In the genomic region with DNA sequence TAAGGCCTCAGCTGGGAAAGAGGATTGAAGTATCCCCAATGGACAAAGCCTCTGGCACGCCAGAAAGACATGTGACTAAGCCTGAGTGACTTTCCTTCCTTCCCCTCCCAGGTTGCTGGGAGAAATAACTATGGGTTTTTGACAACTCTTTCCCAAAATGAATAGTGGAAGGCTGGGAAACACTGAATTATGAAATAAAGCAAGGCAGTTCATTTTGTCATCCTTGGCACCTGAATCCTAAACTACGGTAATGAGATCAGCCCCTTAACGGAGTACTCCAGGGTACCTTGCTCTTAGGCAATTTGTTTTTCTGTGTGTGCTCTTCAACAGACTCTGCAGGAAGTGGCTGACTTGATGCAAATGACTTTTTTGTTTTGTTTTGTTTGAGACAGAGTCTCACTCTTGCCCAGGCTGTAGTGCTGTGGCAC, we compare ENCODE assay signal across 8 cellular contexts.
A peak's percentile ranks its signal among the peaks of the same experiment; 100 is the strongest.
DNase-seq lines count a peak whose midpoint lies in the region; ATAC-seq and TF ChIP-seq lines count a peak whose summit lies in the region.

No MANE protein-coding gene starts in this region.

- H3K27me3 Mint-ChIP-seq in CD8-positive, alpha-beta T cell (ENCODE audit: low read depth), result no peaks in the 10 kb centered on the region

- H3K27ac ChIP-seq in CD8-positive, alpha-beta T cell (ENCODE audit: low read depth, low read length), result peak overlapping the region; percentile 56
- H3K27ac ChIP-seq in uterus, result peak overlapping the region; percentile 25 to 66

- H3K36me3 ChIP-seq in CD8-positive, alpha-beta T cell (ENCODE audit: insufficient read depth, low read length), result no peaks in the 10 kb centered on the region
- H3K36me3 ChIP-seq in uterus, result no peaks in the 10 kb centered on the region

- peaks cover 7% of the 10 kb centered on the region for H3K36me3 Mint-ChIP-seq in CD8-positive, alpha-beta T cell

- H3K4me1 Mint-ChIP-seq in CD8-positive, alpha-beta T cell (ENCODE audit: low read depth), result peaks cover 70% of the 10 kb centered on the region

- POLR2A ChIA-PET in CD8-positive, alpha-beta T cell (lab: Charles Lee), result interaction anchor here (0.6 to 5.8 kb wide), 9 partner anchors 14 to 221 kb away, joined by 3 to 82 read pairs (median 6); a partner anchor contains a TSS

- peaks cover 38% of the 10 kb centered on the region for H3K4me1 ChIP-seq in CD8-positive, alpha-beta T cell (ENCODE audit: insufficient read depth, low read length)
- peaks cover 0 to 4% of the 10 kb centered on the region in 2 donors for H3K4me1 ChIP-seq in uterus

- H3K27ac Mint-ChIP-seq in CD8-positive, alpha-beta T cell, result peak overlapping the region; percentile 98

- H3K4me3 ChIP-seq in CD8-positive, alpha-beta T cell (ENCODE audit: low read depth, low read length), result no peak overlapping the region
- H3K4me3 ChIP-seq in fibroblast of pulmonary artery (replicated peaks; ENCODE audit: low read depth, low read length), result peak overlapping the region; percentile 12
- H3K4me3 ChIP-seq in uterus, result no peak overlapping the region

- CTCF ChIA-PET in CD8-positive, alpha-beta T cell (lab: Charles Lee), result interaction anchor here (1.1 to 3.7 kb wide), 2 partner anchors 74 to 221 kb away, joined by 4 to 15 read pairs; a partner anchor contains a TSS

- no peak for TF ChIP-seq CTCF in CD8-positive, alpha-beta T cell (IDR thresholded peaks at IDR 0.05)
- TF ChIP-seq CTCF in fibroblast of pulmonary artery (IDR thresholded peaks at IDR 0.05; ENCODE audit: low read length, missing control alignments) (no peak), uterus (IDR thresholded peaks at IDR 0.05) (no peak)

- H3K4me3 Mint-ChIP-seq in CD8-positive, alpha-beta T cell, result peak overlapping the region; percentile 88

- intact Hi-C loops in CD8-positive, alpha-beta T cell (cut with DNase I, micrococcal nuclease), result loop anchor here (2.0 to 5.0 kb wide), 5 partner anchors 75 to 1230 kb away; a partner anchor contains a TSS
- intact Hi-C loops in uterus (cut with DNase I; ENCODE audit: low total_unique reads), result no loop called here

- H3K9me3 Mint-ChIP-seq in CD8-positive, alpha-beta T cell, result peaks cover 5% of the 10 kb centered on the region

- H3K9me3 ChIP-seq in CD8-positive, alpha-beta T cell (ENCODE audit: low read length), result no peaks in the 10 kb centered on the region
- no peaks in the 10 kb centered on the region for H3K9me3 ChIP-seq in uterus

- H3K27me3 ChIP-seq in CD8-positive, alpha-beta T cell (ENCODE audit: insufficient read depth, low read length), result no peaks in the 10 kb centered on the region
- H3K27me3 ChIP-seq in uterus, result no peaks in the 10 kb centered on the region

- peak; percentile 70 for ATAC-seq in CD8-positive, alpha-beta T cell
- ATAC-seq in GM19468 (IDR thresholded peaks at IDR 0.05; ENCODE audit: extremely low read depth, unreplicated experiment) (peak; percentile 56), HG03558 (IDR thresholded peaks at IDR 0.05; ENCODE audit: extremely low read depth, unreplicated experiment) (peak; percentile 66)

- no peak for TF ChIP-seq POLR2A in uterus (IDR thresholded peaks at IDR 0.05)

- peak in 3 of 7 experiments; percentile 19 to 48 (median 21) for DNase-seq in CD8-positive, alpha-beta T cell
- DNase-seq in fibroblast of pulmonary artery (ENCODE audit: low read depth) (peak; percentile 83), uterus (peak in 1 of 2 donors; percentile 43), NCI-H2029 (lab: John Stamatoyannopoulos, UW) (no peak), NCI-H2227 treated with DMSO at 0.1 percent for 48 hours (lab: John Stamatoyannopoulos, UW) (no peak), islet precursor cell (no peak)
